Comparison of ENCODE assay signal across 17 cellular contexts in the genomic region with DNA sequence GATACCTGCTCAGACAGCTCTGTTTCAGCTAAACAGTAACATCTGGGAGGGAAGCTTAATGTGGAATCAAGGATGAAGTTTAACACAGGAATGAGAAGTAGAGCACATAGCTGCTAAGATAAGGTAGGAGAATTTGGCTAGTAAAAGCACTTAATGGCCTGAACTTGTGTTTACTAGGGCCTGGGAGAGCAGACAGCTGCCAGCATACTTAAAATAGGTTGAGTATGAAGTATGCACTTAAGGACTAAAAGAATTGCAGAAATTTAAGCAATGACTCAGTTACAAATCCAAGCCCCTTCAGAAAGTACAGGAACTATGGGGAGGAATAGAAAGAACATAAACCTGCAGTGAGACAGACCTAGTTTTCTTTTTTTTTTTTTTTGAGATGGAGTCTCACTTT. TPM values are rescaled to one million over a fixed set of nuclear protein-coding genes. Genes with fewer than 3 reads are reported as not detected.
A peak's percentile ranks its signal among the peaks of the same experiment; 100 is the strongest.
DNase-seq lines count a peak whose midpoint lies in the region; ATAC-seq and TF ChIP-seq lines count a peak whose summit lies in the region.
"Had no signal": no experiment of that assay in that cellular context is flagged by ENCODE, and none has a peak within 500 bp of the region (broad histone marks: within the 10 kb centered on the region; RNA-seq: fewer than 3 reads in every experiment).

No MANE protein-coding gene starts in this region.

- H3K9me3 Mint-ChIP-seq in progenitor cell of endocrine pancreas (ENCODE audit: low read depth) = peaks cover 14% of the 10 kb centered on the region
- peaks cover 9% of the 10 kb centered on the region for H3K9me3 Mint-ChIP-seq in stimulated activated effector memory CD8-positive, alpha-beta T cell treated with anti-CD3 and anti-CD28 coated beads, Interleukin-12 subunit alpha, Interleukin-12 subunit beta, amount 100 ng/mL, for 72 hours

- TF ChIP-seq CTCF in SK-N-SH (IDR thresholded peaks at IDR 0.05) (no peak), fibroblast of the aortic adventitia (IDR thresholded peaks at IDR 0.05; ENCODE audit: insufficient read depth, low read length) (no peak), progenitor cell of endocrine pancreas (IDR thresholded peaks at IDR 0.05; ENCODE audit: unreplicated experiment) (no peak)

- H3K79me2 ChIP-seq in SK-N-SH (ENCODE audit: insufficient read depth) = peaks cover 33% of the 10 kb centered on the region

- H4K20me1 ChIP-seq in SK-N-SH (ENCODE audit: insufficient read depth) = no peaks in the 10 kb centered on the region

- no peaks in the 10 kb centered on the region for H3K27me3 Mint-ChIP-seq in progenitor cell of endocrine pancreas
- H3K27me3 Mint-ChIP-seq: brain; natural killer cell treated with Interleukin-12 subunit alpha and Interleukin-12 subunit beta and Interleukin-15 and Interleukin-18, amount 100 ng/mL, for 72 hours; type B pancreatic cell had no signal

- DNase-seq in EH (ENCODE audit: low read depth) = peak; percentile 93
- no peak for DNase-seq in SK-N-SH
- DNase-seq in fibroblast of the aortic adventitia (ENCODE audit: low read depth) = peak; percentile 93
- no peak for DNase-seq in progenitor cell of endocrine pancreas (ENCODE audit: low spot score, unreplicated experiment)
- DNase-seq in NCI-H2196 (lab: John Stamatoyannopoulos, UW; ENCODE audit: unreplicated experiment) = no peak
- DNase-seq in stimulated activated effector memory CD8-positive, alpha-beta T cell treated with anti-CD3 and anti-CD28 coated beads, Interleukin-12 subunit alpha, Interleukin-12 subunit beta, amount 100 ng/mL, for 72 hours (ENCODE audit: low spot score in 2 of 2) = no peak
- no peak for DNase-seq in stimulated activated CD8-positive, alpha-beta memory T cell treated with anti-CD3 and anti-CD28 coated beads, Interleukin-4, amount 100 ng/mL, for 48 hours
- DNase-seq: activated effector memory CD4-positive, alpha-beta T cell treated with anti-CD3 and anti-CD28 coated beads, Interleukin-2, amount 50 U/mL, for 16 hours; endodermal cell; NCI-H1048; NCI-H2171; retina had no signal

- no peaks in the 10 kb centered on the region for H3K27me3 ChIP-seq in SK-N-SH (ENCODE audit: insufficient read depth)

- CTCF ChIA-PET in SK-N-SH (lab: Yijun Ruan, JAX) = interaction anchor here (1.0 to 1.1 kb wide), 3 partner anchors 10 to 20 kb away, joined by 3 to 7 read pairs (median 3); no protein-coding TSS in a partner anchor

- no peak for ATAC-seq in stimulated activated effector memory CD8-positive, alpha-beta T cell treated with anti-CD3 and anti-CD28 coated beads, Interleukin-12 subunit alpha, Interleukin-12 subunit beta, amount 100 ng/mL, for 72 hours
- no peak for ATAC-seq in HG03175 (IDR thresholded peaks at IDR 0.05; ENCODE audit: unreplicated experiment)
- ATAC-seq: HepG2; natural killer cell treated with Interleukin-12 subunit alpha and Interleukin-12 subunit beta and Interleukin-15 and Interleukin-18, amount 100 ng/mL, for 72 hours had no signal

- peaks cover 5 to 12% of the 10 kb centered on the region in 2 experiments; a peak in 3 of 4 replicates for H3K4me1 ChIP-seq in SK-N-SH (ENCODE audit: control insufficient read depth in 1 of 2, insufficient read depth in 2 of 2, low read depth in 1 of 2, low read length in 1 of 2)

- no peak for TF ChIP-seq RAD21 in SK-N-SH (IDR thresholded peaks at IDR 0.05; ENCODE audit: low read length)

- no peaks in the 10 kb centered on the region for H3F3A ChIP-seq in SK-N-SH (replicated peaks; ENCODE audit: insufficient read depth)

- H3K4me2 ChIP-seq in SK-N-SH = no peak overlapping the region

- no peak overlapping the region for H2AFZ ChIP-seq in SK-N-SH (ENCODE audit: low read depth)

- POLR2A ChIA-PET in SK-N-SH (lab: Yijun Ruan, JAX) = no interaction called here

- peak overlapping the region; percentile 3 to 49; a peak in 3 of 4 replicates for H3K27ac ChIP-seq in SK-N-SH (ENCODE audit: low read depth in 2 of 2, low read length in 1 of 2)

- H3K36me3 Mint-ChIP-seq in progenitor cell of endocrine pancreas (ENCODE audit: insufficient read depth) = peaks cover 25% of the 10 kb centered on the region
- peaks cover 18% of the 10 kb centered on the region for H3K36me3 Mint-ChIP-seq in stimulated activated effector memory CD8-positive, alpha-beta T cell treated with anti-CD3 and anti-CD28 coated beads, Interleukin-12 subunit alpha, Interleukin-12 subunit beta, amount 100 ng/mL, for 72 hours

- H3K4me3 ChIP-seq in SK-N-SH (ENCODE audit: low read depth in 2 of 2, low read length in 1 of 2) = no peak overlapping the region
- H3K4me3 ChIP-seq in fibroblast of the aortic adventitia (ENCODE audit: low read depth, low read length) = no peak overlapping the region

- no peak overlapping the region for H3K9ac ChIP-seq in SK-N-SH

- TF ChIP-seq EP300 in SK-N-SH (IDR thresholded peaks at IDR 0.05; ENCODE audit: borderline replicate concordance in 1 of 2, low read depth in 1 of 2, low read length in 1 of 2) = 0 out of 4 replicates have a peak, but pooled peaks of 1 of the 2 experiments have one; percentile 24

- H3K9me3 ChIP-seq in SK-N-SH = no peaks in the 10 kb centered on the region

- H3K36me3 ChIP-seq in SK-N-SH (replicated peaks in 1 of 2; ENCODE audit: control insufficient read depth in 1 of 2, insufficient read depth in 2 of 2, low read length in 1 of 2) = peaks cover 3 to 36% of the 10 kb centered on the region in 2 experiments

- H3K27ac Mint-ChIP-seq in progenitor cell of endocrine pancreas = peak overlapping the region; percentile 23
- no peak overlapping the region for H3K27ac Mint-ChIP-seq in stimulated activated effector memory CD8-positive, alpha-beta T cell treated with anti-CD3 and anti-CD28 coated beads, Interleukin-12 subunit alpha, Interleukin-12 subunit beta, amount 100 ng/mL, for 72 hours
- H3K27ac Mint-ChIP-seq: brain; endodermal cell; natural killer cell treated with Interleukin-12 subunit alpha and Interleukin-12 subunit beta and Interleukin-15 and Interleukin-18, amount 100 ng/mL, for 72 hours; type B pancreatic cell had no signal

- H3K4me3 Mint-ChIP-seq in progenitor cell of endocrine pancreas (ENCODE audit: low read depth) = no peak overlapping the region
- H3K4me3 Mint-ChIP-seq in stimulated activated effector memory CD8-positive, alpha-beta T cell treated with anti-CD3 and anti-CD28 coated beads, Interleukin-12 subunit alpha, Interleukin-12 subunit beta, amount 100 ng/mL, for 72 hours = no peak overlapping the region
- H3K4me3 Mint-ChIP-seq: brain; endodermal cell; natural killer cell treated with Interleukin-12 subunit alpha and Interleukin-12 subunit beta and Interleukin-15 and Interleukin-18, amount 100 ng/mL, for 72 hours; type B pancreatic cell had no signal

- peaks cover 23% of the 10 kb centered on the region for H3K4me1 Mint-ChIP-seq in progenitor cell of endocrine pancreas (ENCODE audit: low read depth)
- peaks cover 18% of the 10 kb centered on the region for H3K4me1 Mint-ChIP-seq in stimulated activated effector memory CD8-positive, alpha-beta T cell treated with anti-CD3 and anti-CD28 coated beads, Interleukin-12 subunit alpha, Interleukin-12 subunit beta, amount 100 ng/mL, for 72 hours

- no peaks in the 10 kb centered on the region for H3K9me2 ChIP-seq in SK-N-SH

TF ChIP-seq in SK-N-SH, 30 proteins besides CTCF, POLR2A, EP300 and RAD21 (continues in another document):
- TF ChIP-seq MEF2A (IDR thresholded peaks at IDR 0.05; ENCODE audit: borderline replicate concordance, low read depth) = no peak
- TF ChIP-seq, protein P1, sequence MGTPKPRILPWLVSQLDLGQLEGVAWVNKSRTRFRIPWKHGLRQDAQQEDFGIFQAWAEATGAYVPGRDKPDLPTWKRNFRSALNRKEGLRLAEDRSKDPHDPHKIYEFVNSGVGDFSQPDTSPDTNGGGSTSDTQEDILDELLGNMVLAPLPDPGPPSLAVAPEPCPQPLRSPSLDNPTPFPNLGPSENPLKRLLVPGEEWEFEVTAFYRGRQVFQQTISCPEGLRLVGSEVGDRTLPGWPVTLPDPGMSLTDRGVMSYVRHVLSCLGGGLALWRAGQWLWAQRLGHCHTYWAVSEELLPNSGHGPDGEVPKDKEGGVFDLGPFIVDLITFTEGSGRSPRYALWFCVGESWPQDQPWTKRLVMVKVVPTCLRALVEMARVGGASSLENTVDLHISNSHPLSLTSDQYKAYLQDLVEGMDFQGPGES (IDR thresholded peaks at IDR 0.05; ENCODE audit: low read depth, low read length) = no peak
- no peak for TF ChIP-seq ELF1 (IDR thresholded peaks at IDR 0.05)
- no peak for TF ChIP-seq RCOR1 (IDR thresholded peaks at IDR 0.05; ENCODE audit: low read length)
- TF ChIP-seq TCF12 (IDR thresholded peaks at IDR 0.05) = peak; percentile 53
- peak; percentile 19; the same call in 1 of the 2 replicates for TF ChIP-seq JUND (IDR thresholded peaks at IDR 0.05)
- TF ChIP-seq, protein P2, sequence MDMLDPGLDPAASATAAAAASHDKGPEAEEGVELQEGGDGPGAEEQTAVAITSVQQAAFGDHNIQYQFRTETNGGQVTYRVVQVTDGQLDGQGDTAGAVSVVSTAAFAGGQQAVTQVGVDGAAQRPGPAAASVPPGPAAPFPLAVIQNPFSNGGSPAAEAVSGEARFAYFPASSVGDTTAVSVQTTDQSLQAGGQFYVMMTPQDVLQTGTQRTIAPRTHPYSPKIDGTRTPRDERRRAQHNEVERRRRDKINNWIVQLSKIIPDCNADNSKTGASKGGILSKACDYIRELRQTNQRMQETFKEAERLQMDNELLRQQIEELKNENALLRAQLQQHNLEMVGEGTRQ (IDR thresholded peaks at IDR 0.05; ENCODE audit: borderline replicate concordance, low read depth, low read length) = no peak
- no peak for TF ChIP-seq FOXJ3 (CRISPR knock-in tag; IDR thresholded peaks at IDR 0.05)
- TF ChIP-seq, protein P3, sequence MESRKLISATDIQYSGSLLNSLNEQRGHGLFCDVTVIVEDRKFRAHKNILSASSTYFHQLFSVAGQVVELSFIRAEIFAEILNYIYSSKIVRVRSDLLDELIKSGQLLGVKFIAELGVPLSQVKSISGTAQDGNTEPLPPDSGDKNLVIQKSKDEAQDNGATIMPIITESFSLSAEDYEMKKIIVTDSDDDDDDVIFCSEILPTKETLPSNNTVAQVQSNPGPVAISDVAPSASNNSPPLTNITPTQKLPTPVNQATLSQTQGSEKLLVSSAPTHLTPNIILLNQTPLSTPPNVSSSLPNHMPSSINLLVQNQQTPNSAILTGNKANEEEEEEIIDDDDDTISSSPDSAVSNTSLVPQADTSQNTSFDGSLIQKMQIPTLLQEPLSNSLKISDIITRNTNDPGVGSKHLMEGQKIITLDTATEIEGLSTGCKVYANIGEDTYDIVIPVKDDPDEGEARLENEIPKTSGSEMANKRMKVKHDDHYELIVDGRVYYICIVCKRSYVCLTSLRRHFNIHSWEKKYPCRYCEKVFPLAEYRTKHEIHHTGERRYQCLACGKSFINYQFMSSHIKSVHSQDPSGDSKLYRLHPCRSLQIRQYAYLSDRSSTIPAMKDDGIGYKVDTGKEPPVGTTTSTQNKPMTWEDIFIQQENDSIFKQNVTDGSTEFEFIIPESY (IDR thresholded peaks at IDR 0.05; ENCODE audit: borderline replicate concordance, low read depth) = no peak
- no peak for TF ChIP-seq RFX5 (IDR thresholded peaks at IDR 0.05; ENCODE audit: low read length)

RNA-seq across cellular contexts. Expression of a gene that starts 53.0 kb away (rescaled TPM):
- 18.1 and 21.9 TPM in 2 replicates for polyA plus RNA-seq in SK-N-SH (2012; rRNA removed)
- 24.3 and 24.6 TPM in 2 replicates for polyA plus RNA-seq in SK-N-SH (2012; cell fraction: cytosol; rRNA removed)
- 16.9 and 22.0 TPM in 2 replicates for polyA plus RNA-seq in SK-N-SH (2012; cell fraction: nucleus; rRNA removed)
- total RNA-seq in fibroblast of the aortic adventitia (ENCODE audit: low replicate concordance) (81.3 and 86.9 TPM in 2 replicates), progenitor cell of endocrine pancreas (83.2 and 95.5 TPM in 2 replicates)

Comparison
In these comparisons a context has a peak if more than half of its experiments do, and no peak if none do; other contexts are left out.
1. DNase-seq: peak in EH (single experiment) and fibroblast of the aortic adventitia (single experiment); none in SK-N-SH (single experiment), progenitor cell of endocrine pancreas (single experiment), NCI-H2196 (single experiment), stimulated activated effector memory CD8-positive, alpha-beta T cell treated with anti-CD3 and anti-CD28 coated beads, Interleukin-12 subunit alpha, Interleukin-12 subunit beta, amount 100 ng/mL, for 72 hours (0 of 2) and stimulated activated CD8-positive, alpha-beta memory T cell treated with anti-CD3 and anti-CD28 coated beads, Interleukin-4, amount 100 ng/mL, for 48 hours (single experiment).